In genomic region chr4:149145803-149146202, GRCh38 we compare ENCODE assay signal across 17 cellular contexts.
DNase-seq lines count a peak whose midpoint lies in the region; ATAC-seq and TF ChIP-seq lines count a peak whose summit lies in the region.
"Had no signal": no experiment of that assay in that cellular context is flagged by ENCODE, and none has a peak within 500 bp of the region (broad histone marks: within the 10 kb centered on the region; RNA-seq: fewer than 3 reads in every experiment).

No MANE protein-coding gene starts in this region.

- H3K9ac ChIP-seq in mesenchymal stem cell (ENCODE audit: low read length) = no peak overlapping the region
- H3K9ac ChIP-seq: parathyroid adenoma had no signal

- H2BK12ac ChIP-seq in mesenchymal stem cell (ENCODE audit: low read length in 2 of 2) = no peak overlapping the region

- H3K27me3 ChIP-seq in BJ (ENCODE audit: control insufficient read depth, insufficient read depth, low read length) = no peaks in the 10 kb centered on the region
- H3K27me3 ChIP-seq in mesenchymal stem cell (ENCODE audit: control insufficient read depth in 1 of 2, insufficient read depth in 1 of 2, low read length in 2 of 2) = no peaks in the 10 kb centered on the region
- H3K27me3 ChIP-seq in dorsolateral prefrontal cortex = peaks cover 0 to 3% (median 0%) of the 10 kb centered on the region in 45 donors
- H3K27me3 ChIP-seq: adrenal gland, vagina had no signal

- intact Hi-C loops in dorsolateral prefrontal cortex (cut with DNase I) = no loop called here

- ATAC-seq in HG02798 (IDR thresholded peaks at IDR 0.05; ENCODE audit: poor library complexity, unreplicated experiment) (no peak), GM18520 (IDR thresholded peaks at IDR 0.05; ENCODE audit: unreplicated experiment) (no peak)
- ATAC-seq: activated CD8-positive, alpha-beta T cell treated with anti-CD3 and anti-CD28 coated beads, Interleukin-2, amount 10 ng/mL, durations not matched to agents 7 days and 5 days; left colon; Panc1 had no signal

- no peaks in the 10 kb centered on the region for H3K79me1 ChIP-seq in mesenchymal stem cell (replicated peaks; ENCODE audit: low read length, poor library complexity, severe bottlenecking)

- no peak overlapping the region for H3K4ac ChIP-seq in mesenchymal stem cell (ENCODE audit: low read depth in 1 of 2, low read length in 2 of 2)

- no peak overlapping the region for H4K91ac ChIP-seq in mesenchymal stem cell (ENCODE audit: low read length)

- WGBS in mesenchymal stem cell = 48% methylated on average over 2 of the region's 2 CpGs

- H3K27ac ChIP-seq in mesenchymal stem cell (ENCODE audit: low read length, poor library complexity, severe bottlenecking) (no peak overlapping the region), dorsolateral prefrontal cortex (no peak overlapping the region)
- H3K27ac ChIP-seq: adrenal gland, coronary artery, parathyroid adenoma, vagina had no signal

- POLR2A ChIA-PET in BJ (lab: Charles Lee) = no interaction called here

- DNase-seq in BJ (ENCODE audit: low read depth) (peak; percentile 44), M059J (ENCODE audit: low read depth) (peak; percentile 57), epithelial cell of esophagus (ENCODE audit: low read depth) (peak; percentile 30), mesenchymal stem cell (peak; percentile 43), dorsolateral prefrontal cortex (no peak), iPS-NIHi11 (ENCODE audit: low spot score) (no peak)
- DNase-seq: activated CD8-positive, alpha-beta T cell treated with anti-CD3 and anti-CD28 coated beads, Interleukin-2, amount 10 ng/mL, durations not matched to agents 7 days and 5 days; adrenal gland; left colon; NCI-H2029; NCI-H510A treated with DMSO at 0.1 percent for 48 hours had no signal

- H3K23ac ChIP-seq in mesenchymal stem cell (ENCODE audit: low read length in 2 of 2) = no peak overlapping the region

- CTCF ChIA-PET in BJ (lab: Yijun Ruan, JAX) = no interaction called here

- no peak overlapping the region for H2AK5ac ChIP-seq in mesenchymal stem cell (ENCODE audit: low read length, severe bottlenecking)

- no peaks in the 10 kb centered on the region for H3K9me3 ChIP-seq in mesenchymal stem cell (ENCODE audit: control insufficient read depth, low read length)
- H3K9me3 ChIP-seq: adrenal gland, vagina had no signal

- no peak overlapping the region for H3K14ac ChIP-seq in mesenchymal stem cell (ENCODE audit: low read length in 2 of 2)

- H2BK15ac ChIP-seq in mesenchymal stem cell (ENCODE audit: low read depth, poor library complexity, severe bottlenecking) = no peak overlapping the region

- H4K8ac ChIP-seq in mesenchymal stem cell (ENCODE audit: low read length) = no peak overlapping the region

- H3K4me2 ChIP-seq in mesenchymal stem cell (ENCODE audit: low read length, poor library complexity, severe bottlenecking) = no peak overlapping the region

- TF ChIP-seq CTCF in BJ (IDR thresholded peaks at IDR 0.05; ENCODE audit: insufficient read depth, low read depth, low read length) = no peak
- TF ChIP-seq CTCF in epithelial cell of esophagus (IDR thresholded peaks at IDR 0.05; ENCODE audit: insufficient read depth, low read depth, low read length, missing control alignments) = no peak
- TF ChIP-seq CTCF in dorsolateral prefrontal cortex (IDR thresholded peaks at IDR 0.05 in 54 of 56, conservative IDR thresholded peaks at IDR 0.05 in 2 of 56; ENCODE audit: low read depth in 1 of 56, partially characterized antibody in 56 of 56) = no peak

- no peaks in the 10 kb centered on the region for H3K4me1 ChIP-seq in mesenchymal stem cell (ENCODE audit: control insufficient read depth, insufficient read depth, low read depth, low read length)
- H3K4me1 ChIP-seq: adrenal gland, parathyroid adenoma, vagina had no signal

- no peaks in the 10 kb centered on the region for H3K36me3 ChIP-seq in BJ (ENCODE audit: control insufficient read depth, insufficient read depth, low read length)
- H3K36me3 ChIP-seq in mesenchymal stem cell (ENCODE audit: control insufficient read depth in 1 of 2, insufficient read depth in 2 of 2, low read depth in 1 of 2, low read length in 2 of 2) = no peaks in the 10 kb centered on the region
- H3K36me3 ChIP-seq: adrenal gland, vagina had no signal

- H3K4me3 ChIP-seq in BJ (ENCODE audit: low read depth, low read length) (no peak overlapping the region), epithelial cell of esophagus (ENCODE audit: low read length) (no peak overlapping the region), mesenchymal stem cell (ENCODE audit: insufficient read depth in 1 of 2, low read depth in 1 of 2, low read length in 2 of 2) (no peak overlapping the region), dorsolateral prefrontal cortex (no peak overlapping the region)
- H3K4me3 ChIP-seq: adrenal gland, coronary artery, vagina had no signal

- no peak overlapping the region for H2AFZ ChIP-seq in mesenchymal stem cell (ENCODE audit: low read depth, low read length)
- H2AFZ ChIP-seq: parathyroid adenoma had no signal

- no peak overlapping the region for H2BK5ac ChIP-seq in mesenchymal stem cell (ENCODE audit: low read depth, low read length, poor library complexity, severe bottlenecking)

- H3K18ac ChIP-seq in mesenchymal stem cell (ENCODE audit: low read depth in 1 of 2, low read length in 2 of 2) = no peak overlapping the region

- H2BK120ac ChIP-seq in mesenchymal stem cell (ENCODE audit: low read depth, low read length) = no peak overlapping the region

Comparison
In these comparisons a context has a peak if more than half of its experiments do, and no peak if none do; other contexts are left out.
1. DNase-seq: peak in BJ (single experiment), M059J (single experiment), epithelial cell of esophagus (single experiment) and mesenchymal stem cell (single experiment); none in dorsolateral prefrontal cortex (0 of 10) and iPS-NIHi11 (single experiment).